In the genomic region with DNA sequence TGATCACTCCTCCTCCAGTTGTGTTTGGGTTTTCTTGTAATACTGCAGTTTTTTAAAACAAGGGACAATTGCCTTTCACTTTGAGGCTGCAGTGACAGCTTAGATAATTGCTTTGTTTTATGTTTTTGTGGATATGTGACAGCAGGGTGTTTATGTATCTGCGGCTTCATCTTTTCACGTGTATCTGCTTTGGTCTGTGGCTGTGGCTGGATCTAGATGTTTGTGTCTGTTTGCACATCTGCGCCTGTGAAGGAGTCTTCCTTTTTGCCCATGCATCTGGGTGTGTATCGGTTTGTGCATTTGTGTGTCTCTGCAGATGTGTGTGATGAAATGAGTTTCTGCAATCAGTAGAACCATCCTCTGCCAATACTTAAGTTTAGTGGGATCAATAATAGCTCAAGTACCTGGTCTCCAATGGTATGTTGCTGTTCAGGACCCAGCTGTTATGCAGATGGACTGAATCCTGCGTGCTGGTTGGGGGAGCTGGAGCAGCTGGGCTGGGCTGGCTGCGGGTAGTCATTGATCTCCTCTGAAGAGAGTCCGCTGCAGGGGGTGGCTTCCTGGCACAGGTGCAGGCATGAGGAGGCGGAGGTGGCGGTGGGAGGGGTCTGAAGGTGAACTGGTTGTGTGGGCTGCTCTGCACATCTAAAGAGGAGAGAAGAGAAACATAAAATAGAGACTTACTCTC, we compare ENCODE assay signal across 10 cellular contexts.
DNase-seq lines count a peak whose midpoint lies in the region; ATAC-seq lines count a peak whose summit lies in the region.
"Had no signal": no experiment of that assay in that cellular context is flagged by ENCODE, and none has a peak within 500 bp of the region (broad histone marks: within the 10 kb centered on the region; RNA-seq: fewer than 3 reads in every experiment).

No MANE protein-coding gene starts in this region.

- no peaks in the 10 kb centered on the region for H3K27me3 ChIP-seq in iPS DF 6.9 (ENCODE audit: control insufficient read depth, insufficient read depth, low read length)

- intact Hi-C loops in left cardiac atrium (cut with DNase I), result no loop called here

- DNase-seq in NCI-H510A treated with DMSO at 0.1 percent for 48 hours (lab: John Stamatoyannopoulos, UW), result peak; percentile 70
- peak; percentile 5 for DNase-seq in activated T-cell treated with anti-CD3 and anti-CD28 coated beads for 24 hours (ENCODE audit: low read depth)
- DNase-seq in iPS DF 6.9 (ENCODE audit: low read depth, low spot score), result peak; percentile 63
- DNase-seq in stimulated activated CD8-positive, alpha-beta memory T cell treated with anti-CD3 and anti-CD28 coated beads, Interleukin-4, amount 100 ng/mL, for 4 hours (ENCODE audit: low read depth in 2 of 2, low spot score in 1 of 2), result peak; percentile 7 to 18
- DNase-seq in left cardiac atrium, result no peak
- no peak for DNase-seq in SKM-1 treated with dmso at 0.1 percent for 144 hours (lab: John Stamatoyannopoulos, UW; ENCODE audit: unreplicated experiment)
- DNase-seq: naive B cell, PC-9 had no signal

- H3K4me3 ChIP-seq in iPS DF 6.9 (ENCODE audit: low read length), result no peak overlapping the region
- H3K4me3 ChIP-seq: PC-9 had no signal

- ATAC-seq in GM19395 (IDR thresholded peaks at IDR 0.05; ENCODE audit: unreplicated experiment) (no peak), left cardiac atrium (no peak), GM18873 (IDR thresholded peaks at IDR 0.05; ENCODE audit: low FRiP score, unreplicated experiment) (no peak)

- no peaks in the 10 kb centered on the region for H3K36me3 ChIP-seq in iPS DF 6.9 (ENCODE audit: control insufficient read depth, insufficient read depth, low read length)

- H3K9me3 ChIP-seq in iPS DF 6.9 (ENCODE audit: control insufficient read depth, insufficient read depth, low read length), result no peaks in the 10 kb centered on the region

- H3K4me1 ChIP-seq in iPS DF 6.9 (ENCODE audit: control insufficient read depth, insufficient read depth, low read length), result no peaks in the 10 kb centered on the region

- no CpG with 5 or more reads among the region's 9 CpGs for WGBS in iPS DF 6.9 (ENCODE audit: insufficient coverage, insufficient read length)

- H3K27ac ChIP-seq in iPS DF 6.9 (ENCODE audit: low read length), result no peak overlapping the region
- H3K27ac ChIP-seq: PC-9 had no signal

Comparison
In these comparisons a context has a peak if more than half of its experiments do, and no peak if none do; other contexts are left out.
1. DNase-seq: peak in NCI-H510A treated with DMSO at 0.1 percent for 48 hours (single experiment), activated T-cell treated with anti-CD3 and anti-CD28 coated beads for 24 hours (single experiment), iPS DF 6.9 (single experiment) and stimulated activated CD8-positive, alpha-beta memory T cell treated with anti-CD3 and anti-CD28 coated beads, Interleukin-4, amount 100 ng/mL, for 4 hours (2 of 2); none in left cardiac atrium (single experiment) and SKM-1 treated with dmso at 0.1 percent for 144 hours (single experiment).